In the genomic region with DNA sequence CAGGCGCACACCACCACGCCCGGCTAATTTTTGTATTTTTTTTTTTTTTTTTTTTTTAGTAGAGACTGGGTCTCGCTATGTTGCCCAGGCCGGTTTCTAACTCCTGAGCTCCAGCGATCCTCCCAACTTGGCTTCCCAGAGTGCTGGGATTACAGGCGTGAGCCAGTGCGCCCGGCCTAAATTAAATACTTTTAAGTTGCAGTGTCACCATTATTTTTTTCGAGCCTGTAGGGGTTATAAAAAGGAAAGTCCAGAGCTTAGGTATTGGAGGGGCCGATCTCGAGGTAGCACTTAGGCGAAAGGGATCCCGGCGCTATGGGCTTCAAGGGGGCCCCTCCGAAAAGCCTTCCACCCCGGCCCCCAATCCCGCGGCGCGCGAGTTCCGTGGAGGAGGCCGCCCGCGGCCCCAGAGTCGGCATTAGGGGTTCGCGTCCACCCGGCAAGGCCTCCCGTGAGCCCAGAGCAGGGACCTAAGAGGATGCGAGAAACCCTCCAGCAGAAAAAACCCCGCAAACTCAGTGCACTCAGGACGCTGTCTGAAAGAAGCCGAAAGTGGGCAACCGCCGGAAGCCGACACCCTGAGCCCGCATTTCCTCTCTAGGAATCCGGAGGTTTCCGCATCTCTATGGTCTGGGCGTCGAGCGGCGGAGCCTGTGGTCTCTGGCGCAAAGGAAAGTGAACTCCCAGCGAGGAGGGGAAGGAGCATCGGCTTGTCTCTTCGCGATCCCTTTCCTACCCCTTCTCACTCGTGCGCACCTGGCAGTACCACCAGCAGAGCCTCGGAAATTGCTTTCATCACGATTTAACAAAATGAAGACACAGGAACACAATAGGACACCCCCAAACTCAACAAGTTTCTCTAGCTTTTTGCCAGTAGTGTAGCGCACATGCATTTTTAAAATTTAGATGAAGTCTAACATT, we compare ENCODE assay signal across 8 cellular contexts. TPM values are rescaled to one million over a fixed set of nuclear protein-coding genes. Genes with fewer than 3 reads are reported as not detected.
DNase-seq lines count a peak whose midpoint lies in the region; ATAC-seq, FAIRE-seq and TF ChIP-seq lines count a peak whose summit lies in the region.

No MANE protein-coding gene starts in this region.

- H3K9me3 ChIP-seq in right lobe of liver = no peaks in the 10 kb centered on the region

- H3K36me3 ChIP-seq in right lobe of liver = no peaks in the 10 kb centered on the region

- TF ChIP-seq POLR2A in right lobe of liver (IDR thresholded peaks at IDR 0.05) = peak; percentile 81

- DNase-seq in Ammon's horn (ENCODE audit: low spot score) (peak; percentile 86), GM19239 (ENCODE audit: insufficient read length, low spot score) (peak; percentile 85), NCI-H526 treated with DMSO at 0.1 percent for 48 hours (lab: John Stamatoyannopoulos, UW) (peak; percentile 76), dermis microvascular lymphatic vessel endothelial cell (ENCODE audit: low read depth in 2 of 2) (peak; percentile 77 to 85), right lobe of liver (peak; percentile 78 to 85 (median 82))
- peak; percentile 72 to 78 for DNase-seq in activated CD4-positive, alpha-beta T cell treated with anti-CD3 and anti-CD28 coated beads, Interleukin-2, amount 50 U/mL, for 4 hours
- peak; percentile 74 for DNase-seq in stimulated activated CD4-positive, alpha-beta T cell treated with anti-CD3 and anti-CD28 coated beads, Interleukin-4, amount 100 ng/mL, for 1 hour

- peak; percentile 95 for FAIRE-seq in GM19239 (lab: Jason Lieb, UNC)

- H3K27ac ChIP-seq in right lobe of liver = peak overlapping the region; percentile 86 to 94 (median 91)

- TF ChIP-seq CTCF in right lobe of liver (IDR thresholded peaks at IDR 0.05) = no peak

- H3K4me3 ChIP-seq in right lobe of liver = peak overlapping the region; percentile 61 to 75 (median 70)

- WGBS in right lobe of liver (ENCODE audit: insufficient coverage, low coverage, low lambda C conversion rate, missing lambda C conversion rate) = 12% methylated on average over 23 of the region's 55 CpGs

- peaks cover 0 to 5% (median 0%) of the 10 kb centered on the region in 4 donors for H3K4me1 ChIP-seq in right lobe of liver

- no peaks in the 10 kb centered on the region for H3K27me3 ChIP-seq in right lobe of liver

- intact Hi-C loops in right lobe of liver (cut with DNase I) = no loop called here

- ATAC-seq in HG03442 (IDR thresholded peaks at IDR 0.05; ENCODE audit: unreplicated experiment) = peak; percentile 67
- peak; percentile 92 to 97 (median 95) for ATAC-seq in right lobe of liver

RNA-seq across cellular contexts. Expression of gene RGS9, which starts 14.1 kb away (rescaled TPM):
- total RNA-seq in dermis microvascular lymphatic vessel endothelial cell = 0.64 and 1.3 TPM in 2 replicates
- 10 to 100 TPM in 2 of 6 experiments, 1 to 10 TPM in 4; 1.9 to 12.8 (median 5.7) TPM for total RNA-seq in right lobe of liver

Comparison
In these comparisons a context has a peak if more than half of its experiments do, and no peak if none do; other contexts are left out.
1. Peak in every context shown above with its lines: DNase-seq, ATAC-seq, H3K4me3 ChIP-seq and H3K27ac ChIP-seq.